In genomic region chr17:75774988-75775668, GRCh38 we compare ENCODE assay signal across 9 cellular contexts. TPM values are rescaled to one million over a fixed set of nuclear protein-coding genes. Genes with fewer than 3 reads are reported as not detected.
A peak's percentile ranks its signal among the peaks of the same experiment; 100 is the strongest.
DNase-seq lines count a peak whose midpoint lies in the region; ATAC-seq and TF ChIP-seq lines count a peak whose summit lies in the region.
"Had no signal": no experiment of that assay in that cellular context is flagged by ENCODE, and none has a peak within 500 bp of the region (broad histone marks: within the 10 kb centered on the region; RNA-seq: fewer than 3 reads in every experiment).

No MANE protein-coding gene starts in this region.

- intact Hi-C loops in activated CD4-positive, alpha-beta T cell treated with anti-CD3 and anti-CD28 coated beads for 36 hours (cut with DNase I, micrococcal nuclease): loop anchor here (5.0 kb wide), 3 partner anchors 67 to 492 kb away; partner anchors contain the start of genes GALR2 (in 1 of the 2), SRP68 (in 1 of the 2), UBALD2 (in 1 of the 2) and UNC13D (in 1 of the 2)

- peak overlapping the region in 2 of 3 donors; percentile 26 to 27 for H3K9ac ChIP-seq in skeletal muscle tissue (ENCODE audit: low read depth in 1 of 3, low read length in 3 of 3)

- CTCF ChIA-PET in activated CD4-positive, alpha-beta T cell treated with anti-CD3 and anti-CD28 coated beads for 36 hours (lab: Charles Lee): interaction anchor here (0.7 to 3.8 kb wide), 8 partner anchors 9 to 51 kb away, joined by 3 to 14 read pairs (median 4); partner anchors contain the start of gene GALK1

- POLR2A ChIA-PET in activated CD4-positive, alpha-beta T cell treated with anti-CD3 and anti-CD28 coated beads for 36 hours (lab: Charles Lee): interaction anchor here (0.8 to 5.8 kb wide), 10 partner anchors 10 to 319 kb away, joined by 3 to 79 read pairs (median 4); partner anchors contain the start of genes GALK1, RECQL5, TMEM94 and UNC13D

- peak overlapping the region; percentile 78 for H3K27ac Mint-ChIP-seq in activated CD4-positive, alpha-beta T cell treated with anti-CD3 and anti-CD28 coated beads for 36 hours
- H3K27ac Mint-ChIP-seq in T-helper 17 cell: peak overlapping the region; percentile 91

- peaks cover 45% of the 10 kb centered on the region for H3K36me3 Mint-ChIP-seq in activated CD4-positive, alpha-beta T cell treated with anti-CD3 and anti-CD28 coated beads for 36 hours (ENCODE audit: low read depth)
- peaks cover 13% of the 10 kb centered on the region for H3K36me3 Mint-ChIP-seq in T-helper 17 cell (ENCODE audit: low read depth)

- H3K4me1 Mint-ChIP-seq in activated CD4-positive, alpha-beta T cell treated with anti-CD3 and anti-CD28 coated beads for 36 hours: peaks cover 27% of the 10 kb centered on the region
- H3K4me1 Mint-ChIP-seq in T-helper 17 cell: peaks cover 33% of the 10 kb centered on the region

- no peaks in the 10 kb centered on the region for H3K9me3 Mint-ChIP-seq in activated CD4-positive, alpha-beta T cell treated with anti-CD3 and anti-CD28 coated beads for 36 hours (ENCODE audit: low read depth)

- peaks cover 44 to 55% (median 51%) of the 10 kb centered on the region in 3 donors for H3K4me1 ChIP-seq in skeletal muscle tissue (ENCODE audit: control insufficient read depth in 3 of 3, insufficient read depth in 3 of 3, low read length in 3 of 3)

- no peaks in the 10 kb centered on the region for H3K27me3 ChIP-seq in skeletal muscle tissue (ENCODE audit: control insufficient read depth in 3 of 3, insufficient read depth in 3 of 3, low read length in 3 of 3)

- peaks cover 32 to 39% (median 33%) of the 10 kb centered on the region in 3 donors for H3K36me3 ChIP-seq in skeletal muscle tissue (ENCODE audit: control insufficient read depth in 3 of 3, insufficient read depth in 3 of 3, low read length in 3 of 3)

- no peaks in the 10 kb centered on the region for H3K9me3 ChIP-seq in T-helper 17 cell (ENCODE audit: control insufficient read depth, low read length, poor library complexity, severe bottlenecking)
- H3K9me3 ChIP-seq in skeletal muscle tissue (ENCODE audit: control insufficient read depth in 3 of 3, low read length in 3 of 3): no peaks in the 10 kb centered on the region

- peaks cover 1% of the 10 kb centered on the region for H3K27me3 Mint-ChIP-seq in activated CD4-positive, alpha-beta T cell treated with anti-CD3 and anti-CD28 coated beads for 36 hours
- H3K27me3 Mint-ChIP-seq in T-helper 17 cell: no peaks in the 10 kb centered on the region

- peak overlapping the region; percentile 98 for H3K4me3 Mint-ChIP-seq in activated CD4-positive, alpha-beta T cell treated with anti-CD3 and anti-CD28 coated beads for 36 hours
- H3K4me3 Mint-ChIP-seq in T-helper 17 cell: peak overlapping the region; percentile 91

- H3K27ac ChIP-seq in skeletal muscle tissue (ENCODE audit: low read depth, low read length): peak overlapping the region; percentile 71

- peak; percentile 43 for DNase-seq in activated CD4-positive, alpha-beta T cell treated with anti-CD3 and anti-CD28 coated beads for 36 hours
- no peak for DNase-seq in activated CD4-positive, alpha-beta T cell treated with anti-CD3 and anti-CD28 coated beads for 1 hour
- DNase-seq in T-helper 17 cell (no peak), fibroblast of mammary gland (ENCODE audit: low read depth) (peak; percentile 22), superior temporal gyrus (ENCODE audit: extremely low spot score) (no peak), SKM-1 treated with dmso at 0.1 percent for 144 hours (lab: John Stamatoyannopoulos, UW; ENCODE audit: unreplicated experiment) (no peak)
- DNase-seq: NCI-H510A treated with DMSO at 0.1 percent for 48 hours had no signal

- no peak for TF ChIP-seq CTCF in fibroblast of mammary gland (conservative IDR thresholded peaks at IDR 0.05; ENCODE audit: control insufficient read depth, insufficient read depth, low read depth, low read length)

- ATAC-seq in activated CD4-positive, alpha-beta T cell treated with anti-CD3 and anti-CD28 coated beads for 36 hours: no peak
- ATAC-seq in T-helper 17 cell: peak; percentile 0
- ATAC-seq in HG03571 (IDR thresholded peaks at IDR 0.05; ENCODE audit: unreplicated experiment): no peak

- H3K4me3 ChIP-seq in fibroblast of mammary gland (ENCODE audit: control insufficient read depth, low read depth, low read length) (no peak overlapping the region), skeletal muscle tissue (ENCODE audit: low read length in 3 of 3) (no peak overlapping the region)

RNA-seq across cellular contexts. Expression of gene UNK, which starts 9.5 kb away (rescaled TPM):
- 10 to 100 TPM; 24.5 to 33.7 TPM for total RNA-seq in activated CD4-positive, alpha-beta T cell treated with anti-CD3 and anti-CD28 coated beads for 36 hours
- 10 to 100 TPM; 30.3 to 33.4 TPM for total RNA-seq in T-helper 17 cell
- total RNA-seq in skeletal muscle tissue: 15.7 TPM

RNA-seq across cellular contexts. Expression of gene GALK1, which starts 10.1 kb away (rescaled TPM):
- 10 to 100 TPM; 50.3 to 63.2 TPM for total RNA-seq in activated CD4-positive, alpha-beta T cell treated with anti-CD3 and anti-CD28 coated beads for 36 hours
- total RNA-seq in T-helper 17 cell: 1 to 10 TPM; 9.6 to 9.7 TPM
- 29.2 TPM for total RNA-seq in skeletal muscle tissue

RNA-seq across cellular contexts. Expression of gene ITGB4, which starts 53.9 kb away (rescaled TPM):
- 1 to 10 TPM in 1 of 2 experiments, under 1 TPM in 1; 0.62 to 1.5 TPM for total RNA-seq in activated CD4-positive, alpha-beta T cell treated with anti-CD3 and anti-CD28 coated beads for 36 hours
- total RNA-seq in T-helper 17 cell (under 1 TPM in 1 of 2 donors, not detected in 1; 0.72 TPM), skeletal muscle tissue (3.1 TPM)

Comparison
In these comparisons a context has a peak if more than half of its experiments do, and no peak if none do; other contexts are left out.
1. DNase-seq: peak in activated CD4-positive, alpha-beta T cell treated with anti-CD3 and anti-CD28 coated beads for 36 hours (single experiment) and fibroblast of mammary gland (single experiment); none in activated CD4-positive, alpha-beta T cell treated with anti-CD3 and anti-CD28 coated beads for 1 hour (single experiment), T-helper 17 cell (0 of 3), superior temporal gyrus (single experiment) and SKM-1 treated with dmso at 0.1 percent for 144 hours (single experiment).